30 cellular contexts compared by ENCODE assay signal in genomic region chr22:43839781-43840180, GRCh38. TPM values are rescaled to one million over a fixed set of nuclear protein-coding genes. Genes with fewer than 3 reads are reported as not detected.
"Had no signal": no experiment of that assay in that cellular context is flagged by ENCODE, and none has a peak within 500 bp of the region (broad histone marks: within the 10 kb centered on the region; RNA-seq: fewer than 3 reads in every experiment).

No MANE protein-coding gene starts in this region.

- H3K4me3 Mint-ChIP-seq: activated CD4-positive, alpha-beta memory T cell treated with anti-CD3 and anti-CD28 coated beads, Interleukin-2, amount 10 ng/mL, durations not matched to agents 7 days and 5 days; activated CD4-positive, alpha-beta T cell treated with anti-CD3 and anti-CD28 coated beads, Interleukin-2, amount 10 ng/mL, durations not matched to agents 7 days and 5 days; activated naive CD8-positive, alpha-beta T cell; activated T-cell treated with anti-CD3 and anti-CD28 coated beads, Interleukin-2, amount 50 U/mL, for 4 hours; activated T-helper 17 cell treated with anti-CD3 and anti-CD28 coated beads, Interleukin-2, amount 50 U/mL, for 72 hours had no signal

- DNase-seq: activated CD4-positive, alpha-beta memory T cell treated with anti-CD3 and anti-CD28 coated beads, Interleukin-2, amount 10 ng/mL, durations not matched to agents 7 days and 5 days; activated CD4-positive, alpha-beta T cell treated with anti-CD3 and anti-CD28 coated beads for 1 hour; activated CD4-positive, alpha-beta T cell treated with anti-CD3 and anti-CD28 coated beads for 4 hours; activated CD4-positive, alpha-beta T cell treated with anti-CD3 and anti-CD28 coated beads, Interleukin-2, amount 10 ng/mL, durations not matched to agents 7 days and 5 days; activated CD4-positive, alpha-beta T cell treated with anti-CD3 and anti-CD28 coated beads, Interleukin-2, amount 50 U/mL, for 4 hours; activated CD8-positive, alpha-beta memory T cell treated with anti-CD3 and anti-CD28 coated beads for 24 hours; activated effector memory CD4-positive, alpha-beta T cell treated with Interleukin-2 at 50 U/mL for 16 hours; activated gamma-delta T cell treated with Interleukin-2 at 50 U/mL for 16 hours; activated naive CD4-positive, alpha-beta T cell treated with anti-CD3 and anti-CD28 coated beads, Interleukin-2, amount 50 U/mL, for 16 hours; activated naive CD4-positive, alpha-beta T cell treated with Interleukin-2 at 50 U/mL for 16 hours; activated T-cell treated with anti-CD3 and anti-CD28 coated beads, Interleukin-2, amount 50 U/mL, for 4 hours; amniotic stem cell; anterior cingulate cortex; brain microvascular endothelial cell; caudate nucleus; cortex of kidney; dermis blood vessel endothelial cell; effector CD8-positive, alpha-beta T cell; erythroblast; foreskin keratinocyte; glutamatergic neuron; T-helper 2 cell had no signal

- H3K4me1 Mint-ChIP-seq: activated CD4-positive, alpha-beta memory T cell treated with anti-CD3 and anti-CD28 coated beads, Interleukin-2, amount 10 ng/mL, durations not matched to agents 7 days and 5 days; activated CD4-positive, alpha-beta T cell treated with anti-CD3 and anti-CD28 coated beads, Interleukin-2, amount 10 ng/mL, durations not matched to agents 7 days and 5 days; activated T-helper 17 cell treated with anti-CD3 and anti-CD28 coated beads, Interleukin-2, amount 50 U/mL, for 72 hours had no signal

- H3K27ac Mint-ChIP-seq: activated CD4-positive, alpha-beta memory T cell treated with anti-CD3 and anti-CD28 coated beads, Interleukin-2, amount 10 ng/mL, durations not matched to agents 7 days and 5 days; activated CD4-positive, alpha-beta T cell treated with anti-CD3 and anti-CD28 coated beads, Interleukin-2, amount 10 ng/mL, durations not matched to agents 7 days and 5 days; activated naive CD8-positive, alpha-beta T cell; activated T-helper 17 cell treated with anti-CD3 and anti-CD28 coated beads, Interleukin-2, amount 50 U/mL, for 72 hours had no signal

- H3K36me3 Mint-ChIP-seq: activated naive CD8-positive, alpha-beta T cell had no signal

- H3K27ac ChIP-seq: brain microvascular endothelial cell, esophagus muscularis mucosa, foreskin keratinocyte, gastrocnemius medialis, heart left ventricle had no signal

- H3K9me3 ChIP-seq: esophagus muscularis mucosa, gastrocnemius medialis, heart left ventricle had no signal

- H3K4me3 ChIP-seq: esophagus muscularis mucosa, gastrocnemius medialis, heart left ventricle had no signal

- H3K27me3 Mint-ChIP-seq: activated naive CD8-positive, alpha-beta T cell; activated T-helper 17 cell treated with anti-CD3 and anti-CD28 coated beads, Interleukin-2, amount 50 U/mL, for 72 hours had no signal

- H3K4me1 ChIP-seq: esophagus muscularis mucosa, foreskin keratinocyte, gastrocnemius medialis, heart left ventricle had no signal

- H3K36me3 ChIP-seq: brain microvascular endothelial cell, esophagus muscularis mucosa, gastrocnemius medialis, heart left ventricle had no signal

- H3K27me3 ChIP-seq: brain microvascular endothelial cell, foreskin keratinocyte, gastrocnemius medialis, heart left ventricle had no signal

- ATAC-seq: activated T-cell treated with anti-CD3 and anti-CD28 coated beads, Interleukin-2, amount 50 U/mL, for 4 hours; activated T-helper 17 cell treated with anti-CD3 and anti-CD28 coated beads, Interleukin-2, amount 50 U/mL, for 72 hours; foreskin keratinocyte; gastrocnemius medialis; heart left ventricle had no signal

- H3K9me3 Mint-ChIP-seq: activated CD4-positive, alpha-beta memory T cell treated with anti-CD3 and anti-CD28 coated beads, Interleukin-2, amount 10 ng/mL, durations not matched to agents 7 days and 5 days; activated CD4-positive, alpha-beta T cell treated with anti-CD3 and anti-CD28 coated beads, Interleukin-2, amount 10 ng/mL, durations not matched to agents 7 days and 5 days; activated T-cell treated with anti-CD3 and anti-CD28 coated beads, Interleukin-2, amount 50 U/mL, for 4 hours; activated T-helper 17 cell treated with anti-CD3 and anti-CD28 coated beads, Interleukin-2, amount 50 U/mL, for 72 hours had no signal

RNA-seq across cellular contexts. Expression of gene SULT4A1, which starts 22.5 kb away (rescaled TPM):
- total RNA-seq: activated CD4-positive, alpha-beta memory T cell treated with anti-CD3 and anti-CD28 coated beads, Interleukin-2, amount 10 ng/mL, durations not matched to agents 7 days and 5 days; activated CD4-positive, alpha-beta T cell treated with anti-CD3 and anti-CD28 coated beads, Interleukin-2, amount 10 ng/mL, durations not matched to agents 7 days and 5 days; activated T-cell treated with anti-CD3 and anti-CD28 coated beads, Interleukin-2, amount 50 U/mL, for 4 hours; dermis blood vessel endothelial cell; foreskin keratinocyte; gastrocnemius medialis; T-helper 1 cell treated with Interleukin-12 subunit alpha and Interleukin-12 subunit beta and Interleukin-4 antibody, amounts not matched to agents 30 ng/mL and 1 ng/mL, for 36 hours had no signal

RNA-seq across cellular contexts. Expression of gene EFCAB6, which starts 27.7 kb away (rescaled TPM):
- total RNA-seq: T-helper 1 cell treated with Interleukin-12 subunit alpha and Interleukin-12 subunit beta and Interleukin-4 antibody, amounts not matched to agents 30 ng/mL and 1 ng/mL, for 36 hours had no signal

RNA-seq across cellular contexts. Expression of gene PNPLA5, which starts 52.0 kb away (rescaled TPM):
- total RNA-seq: activated CD4-positive, alpha-beta memory T cell treated with anti-CD3 and anti-CD28 coated beads, Interleukin-2, amount 10 ng/mL, durations not matched to agents 7 days and 5 days; activated CD4-positive, alpha-beta T cell treated with anti-CD3 and anti-CD28 coated beads, Interleukin-2, amount 10 ng/mL, durations not matched to agents 7 days and 5 days; activated T-cell treated with anti-CD3 and anti-CD28 coated beads, Interleukin-2, amount 50 U/mL, for 4 hours; activated T-helper 17 cell treated with anti-CD3 and anti-CD28 coated beads, Interleukin-2, amount 50 U/mL, for 72 hours; astrocyte; chondrocyte; dermis blood vessel endothelial cell; esophagus muscularis mucosa; gastrocnemius medialis; heart left ventricle; T-helper 1 cell treated with Interleukin-12 subunit alpha and Interleukin-12 subunit beta and Interleukin-4 antibody, amounts not matched to agents 30 ng/mL and 1 ng/mL, for 36 hours had no signal
